ENCODE assay signal across 17 cellular contexts in the genomic region with DNA sequence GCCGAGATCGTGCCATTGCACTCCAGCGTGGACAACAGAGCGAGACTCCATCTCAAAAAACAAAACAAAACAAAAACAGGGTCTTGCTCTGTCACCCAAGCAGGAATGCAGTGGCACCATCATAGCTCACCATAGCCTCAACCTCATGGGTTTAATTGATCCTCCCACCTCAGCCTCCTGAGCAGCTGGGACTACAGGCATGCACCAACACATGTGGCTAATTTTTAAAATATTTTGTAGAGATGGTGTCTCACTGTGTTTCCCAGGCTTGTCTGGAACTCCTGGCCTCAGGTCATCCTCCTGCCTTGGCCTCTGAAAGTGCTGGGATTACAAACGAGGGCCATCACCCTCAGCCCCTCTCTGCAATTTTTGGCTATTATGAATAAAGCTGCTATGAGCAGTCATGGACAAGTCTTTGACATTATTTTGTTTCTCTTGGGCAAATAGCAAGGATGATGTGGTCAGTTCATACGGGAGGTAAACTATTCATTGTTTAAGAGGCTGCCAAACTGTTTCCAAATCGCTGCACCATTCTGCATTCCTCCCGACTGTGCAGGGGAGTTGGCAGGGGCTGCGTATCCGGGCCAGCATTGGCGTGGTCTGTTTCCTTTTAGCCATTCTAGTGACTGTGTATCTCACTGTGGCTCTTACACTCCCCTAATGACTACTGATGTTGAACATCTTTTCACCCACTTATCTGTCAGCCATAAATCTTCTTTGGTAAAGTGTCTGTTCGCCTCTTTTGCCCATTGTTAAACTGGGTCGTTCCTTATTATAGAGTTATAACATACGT. TPM values are rescaled to one million over a fixed set of nuclear protein-coding genes. Genes with fewer than 3 reads are reported as not detected.
DNase-seq lines count a peak whose midpoint lies in the region; TF ChIP-seq lines count a peak whose summit lies in the region.
"Had no signal": no experiment of that assay in that cellular context is flagged by ENCODE, and none has a peak within 500 bp of the region (broad histone marks: within the 10 kb centered on the region; RNA-seq: fewer than 3 reads in every experiment).

No MANE protein-coding gene starts in this region.

- no peak overlapping the region for H2BK120ac ChIP-seq in trophoblast cell (ENCODE audit: insufficient read depth, low read length, poor library complexity)

- no peak overlapping the region for H2AFZ ChIP-seq in trophoblast cell (ENCODE audit: insufficient read depth, low read length, poor library complexity)
- no peak overlapping the region for H2AFZ ChIP-seq in smooth muscle cell (ENCODE audit: low read depth)

- no CpG with 5 or more reads among the region's 14 CpGs for WGBS in trophoblast cell (ENCODE audit: extremely low coverage, insufficient coverage, insufficient read length)
- 87% methylated on average over 14 of the region's 14 CpGs for whole genome bisulfite sequencing in smooth muscle cell (ENCODE audit: low lambda C conversion rate)

- no peak overlapping the region for H3K4me3 ChIP-seq in AG10803 (ENCODE audit: low read length)
- no peak overlapping the region for H3K4me3 ChIP-seq in MG63
- no peak overlapping the region for H3K4me3 ChIP-seq in trophoblast cell (ENCODE audit: low read depth, low read length)
- no peak overlapping the region for H3K4me3 ChIP-seq in smooth muscle cell
- H3K4me3 ChIP-seq: spleen had no signal

- H3K18ac ChIP-seq in trophoblast cell (ENCODE audit: low read length) = no peak overlapping the region

- H3K9me3 ChIP-seq in MG63 (no peaks in the 10 kb centered on the region), trophoblast cell (ENCODE audit: insufficient read depth, low read depth, low read length) (no peaks in the 10 kb centered on the region), smooth muscle cell (replicated peaks; ENCODE audit: low read depth) (no peaks in the 10 kb centered on the region)
- H3K9me3 ChIP-seq: spleen had no signal

- H3K4me1 ChIP-seq in trophoblast cell (ENCODE audit: control insufficient read depth in 1 of 2, insufficient read depth in 2 of 2, low read length in 2 of 2) (peaks cover 6 to 19% of the 10 kb centered on the region in 2 experiments), smooth muscle cell (ENCODE audit: low read depth) (peaks cover 11% of the 10 kb centered on the region)
- H3K4me1 ChIP-seq: spleen had no signal

- H3K27me3 ChIP-seq in MG63 (no peaks in the 10 kb centered on the region; the same call in 1 of the 2 replicates), trophoblast cell (ENCODE audit: insufficient read depth, low read length) (no peaks in the 10 kb centered on the region), smooth muscle cell (ENCODE audit: low read depth) (no peaks in the 10 kb centered on the region)

- no peak overlapping the region for H3K4ac ChIP-seq in trophoblast cell (ENCODE audit: low read depth, low read length)

- H2AK5ac ChIP-seq in trophoblast cell (ENCODE audit: low read length) = no peak overlapping the region

- H3F3A ChIP-seq in smooth muscle cell (ENCODE audit: low read depth) = no peaks in the 10 kb centered on the region

- H3K9ac ChIP-seq in trophoblast cell (ENCODE audit: low read length) (no peak overlapping the region), smooth muscle cell (ENCODE audit: low read depth) (no peak overlapping the region)

- no peak overlapping the region for H4K91ac ChIP-seq in trophoblast cell (ENCODE audit: low read depth, low read length)

- H3K36me3 ChIP-seq in MG63 (no peaks in the 10 kb centered on the region), trophoblast cell (ENCODE audit: control insufficient read depth in 1 of 2, insufficient read depth in 2 of 2, low read length in 2 of 2) (no peaks in the 10 kb centered on the region), smooth muscle cell (ENCODE audit: low read depth) (no peaks in the 10 kb centered on the region)
- H3K36me3 ChIP-seq: spleen had no signal

- no peak overlapping the region for H4K12ac ChIP-seq in trophoblast cell (ENCODE audit: low read depth, low read length)

- H4K20me1 ChIP-seq in smooth muscle cell (ENCODE audit: low read depth) = no peaks in the 10 kb centered on the region

- no peak for TF ChIP-seq CTCF in AG10803 (conservative IDR thresholded peaks at IDR 0.05; ENCODE audit: low read length)
- no peak for TF ChIP-seq CTCF in smooth muscle cell (IDR thresholded peaks at IDR 0.05; ENCODE audit: borderline replicate concordance, insufficient read depth, poor library complexity, severe bottlenecking)

- H3K14ac ChIP-seq in trophoblast cell (ENCODE audit: low read length) = no peak overlapping the region

- H3K27ac ChIP-seq in trophoblast cell (ENCODE audit: low read depth, low read length) = no peak overlapping the region
- no peak overlapping the region for H3K27ac ChIP-seq in smooth muscle cell (ENCODE audit: low read depth)
- H3K27ac ChIP-seq: spleen had no signal

- no peak overlapping the region for H3K23ac ChIP-seq in trophoblast cell (ENCODE audit: low read length)

- H2BK5ac ChIP-seq in trophoblast cell (ENCODE audit: low read depth, low read length, poor library complexity) = no peak overlapping the region

- peak overlapping the region; percentile 14 for H2BK12ac ChIP-seq in trophoblast cell (ENCODE audit: low read length)

- no peak overlapping the region for H4K8ac ChIP-seq in trophoblast cell (ENCODE audit: low read depth, low read length)

- H3K4me2 ChIP-seq in trophoblast cell (ENCODE audit: low read length) (no peak overlapping the region), smooth muscle cell (no peak overlapping the region)

- H3K79me2 ChIP-seq in trophoblast cell (ENCODE audit: control insufficient read depth, insufficient read depth, low read length, poor library complexity) = no peaks in the 10 kb centered on the region
- H3K79me2 ChIP-seq in smooth muscle cell (ENCODE audit: low read depth) = no peaks in the 10 kb centered on the region

- H3K79me1 ChIP-seq in trophoblast cell (ENCODE audit: low read length) = no peaks in the 10 kb centered on the region

- DNase-seq in AG10803 (ENCODE audit: low read depth) (peak; percentile 94), MG63 (peak; percentile 90), dedifferentiated amniotic fluid mesenchymal stem cell (ENCODE audit: extremely low spot score) (peak; percentile 45), trophoblast cell (peak; percentile 92 to 95), smooth muscle cell (lab: John Stamatoyannopoulos, UW; ENCODE audit: unreplicated experiment) (no peak), GOT3 (lab: John Stamatoyannopoulos, UW) (no peak), RPMI8226 (no peak)
- no peak for DNase-seq in stimulated activated CD4-positive, alpha-beta T cell treated with anti-CD3 and anti-CD28 coated beads, Interleukin-2, amount 100 ng/mL, for 24 hours
- DNase-seq: activated CD4-positive, alpha-beta T cell treated with anti-CD3 and anti-CD28 coated beads, Interleukin-2, amount 50 U/mL, for 4 hours; anterior cingulate cortex; C1 segment of cervical spinal cord; DMS79 treated with DMSO at 0.1 percent for 48 hours; MM.1S; NCI-H2081; nucleus accumbens; spleen; stimulated activated naive CD8-positive, alpha-beta T cell treated with anti-CD3 and anti-CD28 coated beads, Interleukin-15, amount 100 ng/mL, for 72 hours had no signal

RNA-seq across cellular contexts. Expression of gene EIF4A3, which starts 21.1 kb away (rescaled TPM):
- 215 and 235 TPM in 2 replicates for total RNA-seq in MG63 (2014; rRNA removed; shearing (Covaris generic); ENCODE audit: low replicate concordance)
- 81.7 and 91.5 TPM in 2 replicates for polyA plus RNA-seq in trophoblast cell (2013)
- total RNA-seq in smooth muscle cell = 75.0 and 86.1 TPM in 2 replicates
- 109 and 127 TPM in 2 replicates for polyA plus RNA-seq in smooth muscle cell

RNA-seq across cellular contexts. Expression of gene GAA, which starts 24.5 kb away (rescaled TPM):
- total RNA-seq in MG63 (2014; rRNA removed; shearing (Covaris generic); ENCODE audit: low replicate concordance) = 22.0 and 23.6 TPM in 2 replicates
- 38.1 and 40.0 TPM in 2 replicates for polyA plus RNA-seq in trophoblast cell (2013)
- total RNA-seq in smooth muscle cell = 36.6 and 37.4 TPM in 2 replicates
- 53.6 and 56.5 TPM in 2 replicates for polyA plus RNA-seq in smooth muscle cell

RNA-seq across cellular contexts. Expression of gene CARD14, which starts 44.0 kb away (rescaled TPM):
- 0.10 TPM in 1 of 2 replicates, not detected in the other for total RNA-seq in MG63 (2014; rRNA removed; shearing (Covaris generic); ENCODE audit: low replicate concordance)
- 1.1 and 1.3 TPM in 2 replicates for polyA plus RNA-seq in trophoblast cell (2013)
- total RNA-seq in smooth muscle cell = 1.8 and 3.9 TPM in 2 replicates
- polyA plus RNA-seq in smooth muscle cell = 1.0 and 3.9 TPM in 2 replicates

Comparison
In these comparisons a context has a peak if more than half of its experiments do, and no peak if none do; other contexts are left out.
1. DNase-seq: peak in AG10803 (single experiment), MG63 (single experiment), dedifferentiated amniotic fluid mesenchymal stem cell (single experiment) and trophoblast cell (2 of 2); none in smooth muscle cell (single experiment), GOT3 (single experiment), stimulated activated CD4-positive, alpha-beta T cell treated with anti-CD3 and anti-CD28 coated beads, Interleukin-2, amount 100 ng/mL, for 24 hours (0 of 2) and RPMI8226 (single experiment).